9 cellular contexts compared by ENCODE assay signal in genomic region chr10:90858489-90858968, GRCh38. TPM values are rescaled to one million over a fixed set of nuclear protein-coding genes. Genes with fewer than 3 reads are reported as not detected.
A peak's percentile ranks its signal among the peaks of the same experiment; 100 is the strongest.
DNase-seq lines count a peak whose midpoint lies in the region; ATAC-seq, FAIRE-seq and TF ChIP-seq lines count a peak whose summit lies in the region.
"Had no signal": no experiment of that assay in that cellular context is flagged by ENCODE, and none has a peak within 500 bp of the region (broad histone marks: within the 10 kb centered on the region; RNA-seq: fewer than 3 reads in every experiment).

No MANE protein-coding gene starts in this region.

- intact Hi-C loops in activated CD4-positive, alpha-beta T cell treated with anti-CD3 and anti-CD28 coated beads, Interleukin-2, amount 10 ng/mL, durations not matched to agents 24 days and 14 days (cut with micrococcal nuclease), result loop anchor here (1.0 kb wide), 1 partner anchor 13 kb away; the partner anchor contains the start of gene RPP30
- intact Hi-C loops in GM12878 (cut with micrococcal nuclease; ENCODE audit: unreplicated experiment), result loop anchor here (5.0 to 10.0 kb wide), 2 partner anchors 64 to 711 kb away; no protein-coding TSS in a partner anchor
- intact Hi-C loops in right lobe of liver (cut with DNase I), result no loop called here
- intact Hi-C loops in tibial artery (cut with DNase I; ENCODE audit: low total_unique reads), result no loop called here

- H3K27me3 Mint-ChIP-seq in activated CD4-positive, alpha-beta T cell treated with anti-CD3 and anti-CD28 coated beads, Interleukin-2, amount 10 ng/mL, durations not matched to agents 24 days and 14 days, result peaks cover 82% of the 10 kb centered on the region

- H3K36me3 Mint-ChIP-seq in activated CD4-positive, alpha-beta T cell treated with anti-CD3 and anti-CD28 coated beads, Interleukin-2, amount 10 ng/mL, durations not matched to agents 24 days and 14 days (ENCODE audit: low read depth), result no peaks in the 10 kb centered on the region

- H3K9me3 Mint-ChIP-seq in activated CD4-positive, alpha-beta T cell treated with anti-CD3 and anti-CD28 coated beads, Interleukin-2, amount 10 ng/mL, durations not matched to agents 24 days and 14 days, result no peaks in the 10 kb centered on the region

- peaks cover 4% of the 10 kb centered on the region for H3K4me1 Mint-ChIP-seq in activated CD4-positive, alpha-beta T cell treated with anti-CD3 and anti-CD28 coated beads, Interleukin-2, amount 10 ng/mL, durations not matched to agents 24 days and 14 days

- no peak for TF ChIP-seq RAD21 in GM12878 (IDR thresholded peaks at IDR 0.05; ENCODE audit: insufficient read depth, low read depth, low read length)

- H3K4me3 Mint-ChIP-seq in activated CD4-positive, alpha-beta T cell treated with anti-CD3 and anti-CD28 coated beads, Interleukin-2, amount 10 ng/mL, durations not matched to agents 24 days and 14 days, result peak overlapping the region; percentile 83

- H3K27ac ChIP-seq in GM12878 (ENCODE audit: control insufficient read depth, insufficient read depth) (no peak overlapping the region), right lobe of liver (no peak overlapping the region), tibial artery (peak overlapping the region; percentile 38 to 39)
- H3K27ac ChIP-seq: C4-2B had no signal

- TF ChIP-seq CTCF in GM12878 (IDR thresholded peaks at IDR 0.05 in 2 of 3, conservative IDR thresholded peaks at IDR 0.05 in 1 of 3; ENCODE audit: control insufficient read depth in 2 of 3, extremely low read depth in 1 of 3, insufficient read depth in 1 of 3, low read depth in 3 of 3, low read length in 3 of 3) (no peak), right lobe of liver (IDR thresholded peaks at IDR 0.05) (no peak), tibial artery (IDR thresholded peaks at IDR 0.05) (no peak)

- H3K4me1 ChIP-seq in GM12878 (ENCODE audit: control insufficient read depth, insufficient read depth, low read length), result 0 out of 2 replicates have a peak, but pooled peaks cover 3% of the 10 kb centered on the region
- H3K4me1 ChIP-seq in right lobe of liver, result peaks cover 0 to 6% (median 0%) of the 10 kb centered on the region in 4 donors
- peaks cover 0 to 11% (median 9%) of the 10 kb centered on the region in 4 donors for H3K4me1 ChIP-seq in tibial artery

- POLR2A ChIA-PET in GM12878 (lab: Charles Lee), result interaction anchor here (0.7 kb wide), 1 partner anchor 43 kb away, joined by 3 read pairs; no protein-coding TSS in a partner anchor

- H3K36me3 ChIP-seq in GM12878 (ENCODE audit: control insufficient read depth in 2 of 2, insufficient read depth in 2 of 2, low read length in 1 of 2) (no peaks in the 10 kb centered on the region), right lobe of liver (no peaks in the 10 kb centered on the region), tibial artery (no peaks in the 10 kb centered on the region)

- H2AFZ ChIP-seq in GM12878 (ENCODE audit: control insufficient read depth, low read depth, low read length), result no peak overlapping the region

- H3K27ac Mint-ChIP-seq in activated CD4-positive, alpha-beta T cell treated with anti-CD3 and anti-CD28 coated beads, Interleukin-2, amount 10 ng/mL, durations not matched to agents 24 days and 14 days, result no peak overlapping the region

- SMC1A ChIA-PET in GM12878 (lab: Charles Lee; ENCODE audit: uncharacterized antibody, unreplicated experiment), result interaction anchor here (0.6 kb wide), 1 partner anchor 106 kb away, joined by 3 read pairs; no protein-coding TSS in a partner anchor

- peaks cover 0 to 10% of the 10 kb centered on the region in 2 experiments; a peak in 3 of 4 replicates for H3K27me3 ChIP-seq in GM12878 (replicated peaks in 1 of 2; ENCODE audit: control insufficient read depth in 2 of 2, insufficient read depth in 2 of 2, low read length in 1 of 2)
- peaks cover 0 to 29% of the 10 kb centered on the region in 2 donors for H3K27me3 ChIP-seq in right lobe of liver
- H3K27me3 ChIP-seq in tibial artery, result peaks cover 0 to 34% of the 10 kb centered on the region in 2 donors

- CTCF ChIA-PET in GM12878 (lab: Yijun Ruan, JAX), result interaction anchor here (0.8 to 1.1 kb wide), 3 partner anchors 13 to 106 kb away, joined by 3 to 4 read pairs (median 4); partner anchors contain the start of gene RPP30

- H3K79me2 ChIP-seq in GM12878 (ENCODE audit: control insufficient read depth, insufficient read depth, low read length), result no peaks in the 10 kb centered on the region

- no peaks in the 10 kb centered on the region for H4K20me1 ChIP-seq in GM12878 (ENCODE audit: control insufficient read depth, insufficient read depth)

- peak overlapping the region; percentile 41; the same call in 1 of the 2 replicates for H3K4me3 ChIP-seq in GM12878
- peak overlapping the region; percentile 51 to 59 (median 55) for H3K4me3 ChIP-seq in right lobe of liver
- peak overlapping the region; percentile 56 to 79 for H3K4me3 ChIP-seq in tibial artery

- no peak for TF ChIP-seq EP300 in GM12878 (IDR thresholded peaks at IDR 0.05; ENCODE audit: borderline replicate concordance in 1 of 2, control insufficient read depth in 1 of 2, low read depth in 2 of 2, low read length in 2 of 2)

- FAIRE-seq in GM12878 (lab: Jason Lieb, UNC), result no peak

- H3K9me3 ChIP-seq in GM12878 (replicated peaks; ENCODE audit: control insufficient read depth, insufficient read depth, low read length), result no peaks in the 10 kb centered on the region; the same call in 2 of the 3 replicates
- H3K9me3 ChIP-seq in right lobe of liver, result no peaks in the 10 kb centered on the region
- no peaks in the 10 kb centered on the region for H3K9me3 ChIP-seq in tibial artery

- WGBS in GM12878 (ENCODE audit: insufficient coverage, insufficient replicate concordance, low lambda C conversion rate, missing lambda C conversion rate), result 43% methylated on average over 9 of the region's 9 CpGs
- 46% methylated on average over 9 of the region's 9 CpGs for WGBS in right lobe of liver (ENCODE audit: insufficient coverage, low coverage, low lambda C conversion rate, missing lambda C conversion rate)

- no peak overlapping the region for H3K9ac ChIP-seq in GM12878 (ENCODE audit: control insufficient read depth, insufficient read depth, low read length)

- H3K4me2 ChIP-seq in GM12878 (ENCODE audit: control insufficient read depth, insufficient read depth), result peak overlapping the region; percentile 81; the same call in 1 of the 2 replicates

- no peak for DNase-seq in activated CD4-positive, alpha-beta T cell treated with anti-CD3 and anti-CD28 coated beads, Interleukin-2, amount 10 ng/mL, durations not matched to agents 24 days and 14 days
- no peak for DNase-seq in activated CD4-positive, alpha-beta T cell treated with anti-CD3 and anti-CD28 coated beads for 4 hours
- DNase-seq in GM12878 (ENCODE audit: low read depth, low spot score), result no peak
- DNase-seq in right lobe of liver, result no peak
- DNase-seq in tibial artery, result no peak
- no peak for DNase-seq in AG08395 (ENCODE audit: low spot score)
- no peak for DNase-seq in hepatic stellate cell (ENCODE audit: low spot score)
- DNase-seq in GM19240 (ENCODE audit: insufficient read length, low spot score), result no peak

- BruUV-seq in GM12878 (replicated peaks; lab: Mats Ljungman, UMichigan), result no TSS peak

- TF ChIP-seq POLR2A in GM12878 (IDR thresholded peaks at IDR 0.05; ENCODE audit: low read depth, low read length) (no peak), right lobe of liver (IDR thresholded peaks at IDR 0.05) (no peak)

- in situ Hi-C loops in GM12878 (cut with MboI), result no loop called here

- ATAC-seq in GM12878, result no peak; the same call in 2 of the 3 replicates
- ATAC-seq in right lobe of liver, result no peak

- RAD21 ChIA-PET in GM12878 (lab: Charles Lee; ENCODE audit: unreplicated experiment), result no interaction called here

RNA-seq across cellular contexts. Expression of gene HTR7, which starts 0.7 kb away (rescaled TPM):
- total RNA-seq in activated CD4-positive, alpha-beta T cell treated with anti-CD3 and anti-CD28 coated beads, Interleukin-2, amount 10 ng/mL, durations not matched to agents 24 days and 14 days, result not detected in 2 replicates
- 10.0 and 10.2 TPM in 2 replicates for total RNA-seq in GM12878 (2013; cell fraction: nucleolus; rRNA removed)
- 0.06 and 0.11 TPM in 2 replicates for total RNA-seq in GM12878 (2014; rRNA removed)
- total RNA-seq in GM12878 (2014; rRNA removed; fragmentation: Illumina TruSeq; extraction: Trizol), result not detected in 2 replicates
- total RNA-seq in GM12878 (2021), result not detected in 2 replicates
- polyA plus RNA-seq in GM12878 (2011; ENCODE audit: low read depth), result not detected
- polyA plus RNA-seq in GM12878 (2011; rRNA removed), result 1.2 and 1.3 TPM in 2 replicates
- polyA plus RNA-seq in GM12878 (2011; cell fraction: cytosol; rRNA removed), result 0.95 and 1.3 TPM in 2 replicates
- 1.1 and 1.4 TPM in 2 replicates for polyA plus RNA-seq in GM12878 (2011; cell fraction: nucleus; rRNA removed)
- polyA plus RNA-seq in GM12878 (2012), result not detected in 2 replicates
- 0.01 TPM in 1 of 2 replicates, not detected in the other for polyA plus RNA-seq in GM12878 (2014; fragmentation: Illumina TruSeq; extraction: Trizol)
- polyA plus RNA-seq in GM12878 (2014; fragmentation: Nextera tagmentation; extraction: Ambion mirVana), result under 1 TPM; 0.04 to 0.06 TPM
- polyA plus RNA-seq in GM12878 (2014; rRNA removed), result 0.08 TPM in 1 of 2 replicates, not detected in the other
- not detected for polyA plus RNA-seq in GM12878 (2016; fragmentation: Nextera tagmentation; extraction: Ambion mirVana)
- polyA minus RNA-seq in GM12878 (2011; rRNA and poly(A)+ RNA removed), result 2.8 and 3.9 TPM in 2 replicates
- 0.80 and 0.83 TPM in 2 replicates for polyA minus RNA-seq in GM12878 (2011; cell fraction: cytosol; rRNA and poly(A)+ RNA removed)
- 5.1 and 7.1 TPM in 2 replicates for polyA minus RNA-seq in GM12878 (2011; cell fraction: nucleus; rRNA and poly(A)+ RNA removed)
- total RNA-seq in right lobe of liver, result under 1 TPM in 5 of 6 experiments, not detected in 1; 0.07 to 0.43 (median 0.19) TPM

RNA-seq across cellular contexts. Expression of gene RPP30, which starts 13.2 kb away (rescaled TPM):
- 86.4 and 86.9 TPM in 2 replicates for total RNA-seq in activated CD4-positive, alpha-beta T cell treated with anti-CD3 and anti-CD28 coated beads, Interleukin-2, amount 10 ng/mL, durations not matched to agents 24 days and 14 days
- total RNA-seq in GM12878 (2013; cell fraction: nucleolus; rRNA removed), result 47.7 and 48.2 TPM in 2 replicates
- 70.7 and 78.9 TPM in 2 replicates for total RNA-seq in GM12878 (2014; rRNA removed)
- total RNA-seq in GM12878 (2014; rRNA removed; fragmentation: Illumina TruSeq; extraction: Trizol), result 71.1 and 71.2 TPM in 2 replicates
- 48.0 and 51.4 TPM in 2 replicates for total RNA-seq in GM12878 (2021)
- polyA plus RNA-seq in GM12878 (2011; ENCODE audit: low read depth), result 34.3 TPM
- polyA plus RNA-seq in GM12878 (2011; rRNA removed), result 62.2 and 81.9 TPM in 2 replicates
- 29.5 and 31.7 TPM in 2 replicates for polyA plus RNA-seq in GM12878 (2011; cell fraction: cytosol; rRNA removed)
- polyA plus RNA-seq in GM12878 (2011; cell fraction: nucleus; rRNA removed), result 43.1 and 45.5 TPM in 2 replicates
- polyA plus RNA-seq in GM12878 (2012), result 41.8 and 46.5 TPM in 2 replicates
- 73.9 and 85.6 TPM in 2 replicates for polyA plus RNA-seq in GM12878 (2014; fragmentation: Illumina TruSeq; extraction: Trizol)
- 100 to 1,000 TPM; 178 to 208 TPM for polyA plus RNA-seq in GM12878 (2014; fragmentation: Nextera tagmentation; extraction: Ambion mirVana)
- 56.5 and 65.4 TPM in 2 replicates for polyA plus RNA-seq in GM12878 (2014; rRNA removed)
- 100 to 1,000 TPM; 127 to 129 TPM for polyA plus RNA-seq in GM12878 (2016; fragmentation: Nextera tagmentation; extraction: Ambion mirVana)
- polyA minus RNA-seq in GM12878 (2011; rRNA and poly(A)+ RNA removed), result 41.0 and 47.5 TPM in 2 replicates
- polyA minus RNA-seq in GM12878 (2011; cell fraction: cytosol; rRNA and poly(A)+ RNA removed), result 16.3 and 19.8 TPM in 2 replicates
- polyA minus RNA-seq in GM12878 (2011; cell fraction: nucleus; rRNA and poly(A)+ RNA removed), result 16.0 and 22.0 TPM in 2 replicates
- total RNA-seq in right lobe of liver, result 10 to 100 TPM; 10.1 to 16.8 (median 12.8) TPM

Comparison
In these comparisons a context has a peak if more than half of its experiments do, and no peak if none do; other contexts are left out.
1. H3K27ac ChIP-seq: peak in tibial artery (2 of 2); none in GM12878 (single experiment) and right lobe of liver (0 of 3).
2. intact Hi-C loops: an anchor here in activated CD4-positive, alpha-beta T cell treated with anti-CD3 and anti-CD28 coated beads, Interleukin-2, amount 10 ng/mL, durations not matched to agents 24 days and 14 days (1.0 kb wide) and GM12878 (5.0 to 10.0 kb wide); none called in right lobe of liver and tibial artery.
3. Peak in every context shown above with its lines, with median percentiles within 50 percentile points of each other: H3K4me3 ChIP-seq.